ENCODE assay signal across 8 cellular contexts in the genomic region with DNA sequence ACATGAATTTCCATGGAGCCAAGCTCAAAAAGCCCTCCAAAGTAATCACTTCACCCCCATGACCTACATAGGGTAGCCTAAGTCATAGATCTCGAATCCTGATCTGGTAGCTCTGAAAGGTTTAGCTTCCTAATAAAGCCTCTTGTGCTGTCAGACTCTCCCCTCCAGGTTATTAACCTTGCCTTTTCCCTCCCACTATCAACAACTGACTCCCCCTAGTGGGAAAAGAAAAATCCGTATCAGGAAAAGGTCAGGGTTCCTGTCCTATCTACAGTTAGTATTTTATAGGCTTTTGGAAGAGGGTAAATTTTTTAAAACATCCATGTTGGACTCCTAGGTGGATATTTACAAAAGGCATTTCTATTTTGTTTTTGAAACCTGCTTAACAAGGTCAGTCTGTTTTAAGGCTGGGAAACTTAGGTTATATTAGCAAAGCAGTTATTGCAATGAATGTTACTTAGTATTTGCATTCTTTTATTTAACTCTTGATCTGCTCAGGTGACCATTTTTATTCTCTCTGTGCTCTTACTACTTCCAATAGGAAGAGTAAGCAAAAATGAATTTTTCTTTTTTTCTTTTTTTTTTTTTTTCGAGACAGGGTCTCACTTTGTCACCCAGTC. TPM values are rescaled to one million over a fixed set of nuclear protein-coding genes. Genes with fewer than 3 reads are reported as not detected.
DNase-seq lines count a peak whose midpoint lies in the region; ATAC-seq and TF ChIP-seq lines count a peak whose summit lies in the region.

No MANE protein-coding gene starts in this region.

- H3K27me3 ChIP-seq in esophagus squamous epithelium: no peaks in the 10 kb centered on the region

- peak overlapping the region; percentile 84 for H3K27ac Mint-ChIP-seq in activated CD4-positive, alpha-beta T cell treated with anti-CD3 and anti-CD28 coated beads for 36 hours
- H3K27ac Mint-ChIP-seq in neural crest cell (ENCODE audit: unreplicated experiment): no peak overlapping the region

- H3K4me1 Mint-ChIP-seq in activated CD4-positive, alpha-beta T cell treated with anti-CD3 and anti-CD28 coated beads for 36 hours: peaks cover 74% of the 10 kb centered on the region
- peaks cover 45% of the 10 kb centered on the region for H3K4me1 Mint-ChIP-seq in neural crest cell

- peaks cover 33% of the 10 kb centered on the region for H3K36me3 Mint-ChIP-seq in activated CD4-positive, alpha-beta T cell treated with anti-CD3 and anti-CD28 coated beads for 36 hours (ENCODE audit: low read depth)
- H3K36me3 Mint-ChIP-seq in neural crest cell (ENCODE audit: low read depth): peaks cover 11% of the 10 kb centered on the region

- H3K9me3 ChIP-seq in esophagus squamous epithelium: no peaks in the 10 kb centered on the region

- 24 to 28% methylated on average over 3 of the region's 3 CpGs for WGBS in esophagus squamous epithelium, 2 donors

- CTCF ChIA-PET in activated CD4-positive, alpha-beta T cell treated with anti-CD3 and anti-CD28 coated beads for 36 hours (lab: Charles Lee): interaction anchor here (0.8 to 1.5 kb wide), 7 partner anchors 11 to 139 kb away, joined by 3 to 11 read pairs (median 4); no protein-coding TSS in a partner anchor

- no peaks in the 10 kb centered on the region for H3K36me3 ChIP-seq in esophagus squamous epithelium

- peaks cover 22 to 99% (median 75%) of the 10 kb centered on the region in 3 donors for H3K4me1 ChIP-seq in esophagus squamous epithelium

- H3K27ac ChIP-seq in esophagus squamous epithelium: peak overlapping the region; percentile 3 to 59 (median 48)

- peak in 5 of 6 experiments; percentile 46 to 61 (median 52) for TF ChIP-seq CTCF in esophagus squamous epithelium (IDR thresholded peaks at IDR 0.05)
- TF ChIP-seq CTCF in neural crest cell (conservative IDR thresholded peaks at IDR 0.05): peak; percentile 68

- no peak for DNase-seq in activated CD4-positive, alpha-beta T cell treated with anti-CD3 and anti-CD28 coated beads for 36 hours
- DNase-seq in activated CD4-positive, alpha-beta T cell treated with anti-CD3 and anti-CD28 coated beads, Interleukin-2, amount 50 U/mL, for 4 hours: no peak
- DNase-seq in NCI-H1092 (lab: John Stamatoyannopoulos, UW) (peak; percentile 50), esophagus squamous epithelium (lab: John Stamatoyannopoulos, UW) (no peak), neural crest cell (ENCODE audit: low read depth, low spot score) (no peak)

- no peak overlapping the region for H3K4me3 Mint-ChIP-seq in activated CD4-positive, alpha-beta T cell treated with anti-CD3 and anti-CD28 coated beads for 36 hours
- H3K4me3 Mint-ChIP-seq in neural crest cell: peak overlapping the region; percentile 74

- no peaks in the 10 kb centered on the region for H3K9me3 Mint-ChIP-seq in activated CD4-positive, alpha-beta T cell treated with anti-CD3 and anti-CD28 coated beads for 36 hours (ENCODE audit: low read depth)
- H3K9me3 Mint-ChIP-seq in neural crest cell: no peaks in the 10 kb centered on the region

- TF ChIP-seq POLR2A in esophagus squamous epithelium (IDR thresholded peaks at IDR 0.05): no peak

- POLR2A ChIA-PET in activated CD4-positive, alpha-beta T cell treated with anti-CD3 and anti-CD28 coated beads for 36 hours (lab: Charles Lee): interaction anchor here (1.0 kb wide), 1 partner anchor 24 kb away, joined by 3 read pairs; no protein-coding TSS in a partner anchor

- H3K4me3 ChIP-seq in esophagus squamous epithelium: no peak overlapping the region

- H3K27me3 Mint-ChIP-seq in activated CD4-positive, alpha-beta T cell treated with anti-CD3 and anti-CD28 coated beads for 36 hours: no peaks in the 10 kb centered on the region
- H3K27me3 Mint-ChIP-seq in neural crest cell (ENCODE audit: low read depth): no peaks in the 10 kb centered on the region

- intact Hi-C loops in activated CD4-positive, alpha-beta T cell treated with anti-CD3 and anti-CD28 coated beads for 36 hours (cut with DNase I, micrococcal nuclease): no loop called here
- intact Hi-C loops in esophagus squamous epithelium (cut with DNase I): no loop called here

- peak; percentile 61 for ATAC-seq in activated CD4-positive, alpha-beta T cell treated with anti-CD3 and anti-CD28 coated beads for 36 hours
- ATAC-seq in SK-N-SH treated with all-trans-retinoic acid at 6 μM for 48 hours (peak; percentile 95), HG03175 (IDR thresholded peaks at IDR 0.05; ENCODE audit: unreplicated experiment) (no peak), GM18873 (IDR thresholded peaks at IDR 0.05; ENCODE audit: low FRiP score, unreplicated experiment) (no peak)

TF ChIP-seq in SK-N-SH treated with all-trans-retinoic acid at 6 μM for 48 hours, 23 proteins besides CTCF, POLR2A, EP300 and RAD21:
- no peak for TF ChIP-seq OSR1 (CRISPR knock-in tag; IDR thresholded peaks at IDR 0.05)
- no peak for TF ChIP-seq PPARA (CRISPR knock-in tag; IDR thresholded peaks at IDR 0.05; ENCODE audit: borderline replicate concordance)
- no peak for TF ChIP-seq GLIS3 (CRISPR knock-in tag; IDR thresholded peaks at IDR 0.05)
- no peak for TF ChIP-seq ARNTL (CRISPR knock-in tag; IDR thresholded peaks at IDR 0.05; ENCODE audit: borderline replicate concordance, low read depth)
- TF ChIP-seq, protein P1, sequence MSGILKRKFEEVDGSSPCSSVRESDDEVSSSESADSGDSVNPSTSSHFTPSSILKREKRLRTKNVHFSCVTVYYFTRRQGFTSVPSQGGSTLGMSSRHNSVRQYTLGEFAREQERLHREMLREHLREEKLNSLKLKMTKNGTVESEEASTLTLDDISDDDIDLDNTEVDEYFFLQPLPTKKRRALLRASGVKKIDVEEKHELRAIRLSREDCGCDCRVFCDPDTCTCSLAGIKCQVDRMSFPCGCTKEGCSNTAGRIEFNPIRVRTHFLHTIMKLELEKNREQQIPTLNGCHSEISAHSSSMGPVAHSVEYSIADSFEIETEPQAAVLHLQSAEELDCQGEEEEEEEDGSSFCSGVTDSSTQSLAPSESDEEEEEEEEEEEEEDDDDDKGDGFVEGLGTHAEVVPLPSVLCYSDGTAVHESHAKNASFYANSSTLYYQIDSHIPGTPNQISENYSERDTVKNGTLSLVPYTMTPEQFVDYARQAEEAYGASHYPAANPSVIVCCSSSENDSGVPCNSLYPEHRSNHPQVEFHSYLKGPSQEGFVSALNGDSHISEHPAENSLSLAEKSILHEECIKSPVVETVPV (CRISPR knock-in tag; IDR thresholded peaks at IDR 0.05): no peak
- TF ChIP-seq SNAI2 (CRISPR knock-in tag; IDR thresholded peaks at IDR 0.05): no peak
- TF ChIP-seq ZFP3 (CRISPR knock-in tag; IDR thresholded peaks at IDR 0.05): no peak
- no peak for TF ChIP-seq ESRRG (CRISPR knock-in tag; IDR thresholded peaks at IDR 0.05)
- TF ChIP-seq ZNF565 (CRISPR knock-in tag; conservative IDR thresholded peaks at IDR 0.05; ENCODE audit: low read depth): no peak
- TF ChIP-seq, protein P2, sequence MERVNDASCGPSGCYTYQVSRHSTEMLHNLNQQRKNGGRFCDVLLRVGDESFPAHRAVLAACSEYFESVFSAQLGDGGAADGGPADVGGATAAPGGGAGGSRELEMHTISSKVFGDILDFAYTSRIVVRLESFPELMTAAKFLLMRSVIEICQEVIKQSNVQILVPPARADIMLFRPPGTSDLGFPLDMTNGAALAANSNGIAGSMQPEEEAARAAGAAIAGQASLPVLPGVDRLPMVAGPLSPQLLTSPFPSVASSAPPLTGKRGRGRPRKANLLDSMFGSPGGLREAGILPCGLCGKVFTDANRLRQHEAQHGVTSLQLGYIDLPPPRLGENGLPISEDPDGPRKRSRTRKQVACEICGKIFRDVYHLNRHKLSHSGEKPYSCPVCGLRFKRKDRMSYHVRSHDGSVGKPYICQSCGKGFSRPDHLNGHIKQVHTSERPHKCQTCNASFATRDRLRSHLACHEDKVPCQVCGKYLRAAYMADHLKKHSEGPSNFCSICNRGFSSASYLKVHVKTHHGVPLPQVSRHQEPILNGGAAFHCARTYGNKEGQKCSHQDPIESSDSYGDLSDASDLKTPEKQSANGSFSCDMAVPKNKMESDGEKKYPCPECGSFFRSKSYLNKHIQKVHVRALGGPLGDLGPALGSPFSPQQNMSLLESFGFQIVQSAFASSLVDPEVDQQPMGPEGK (CRISPR knock-in tag; IDR thresholded peaks at IDR 0.05; ENCODE audit: borderline replicate concordance): no peak
- TF ChIP-seq ZC3H10 (CRISPR knock-in tag; IDR thresholded peaks at IDR 0.05): no peak
- TF ChIP-seq, protein P3, sequence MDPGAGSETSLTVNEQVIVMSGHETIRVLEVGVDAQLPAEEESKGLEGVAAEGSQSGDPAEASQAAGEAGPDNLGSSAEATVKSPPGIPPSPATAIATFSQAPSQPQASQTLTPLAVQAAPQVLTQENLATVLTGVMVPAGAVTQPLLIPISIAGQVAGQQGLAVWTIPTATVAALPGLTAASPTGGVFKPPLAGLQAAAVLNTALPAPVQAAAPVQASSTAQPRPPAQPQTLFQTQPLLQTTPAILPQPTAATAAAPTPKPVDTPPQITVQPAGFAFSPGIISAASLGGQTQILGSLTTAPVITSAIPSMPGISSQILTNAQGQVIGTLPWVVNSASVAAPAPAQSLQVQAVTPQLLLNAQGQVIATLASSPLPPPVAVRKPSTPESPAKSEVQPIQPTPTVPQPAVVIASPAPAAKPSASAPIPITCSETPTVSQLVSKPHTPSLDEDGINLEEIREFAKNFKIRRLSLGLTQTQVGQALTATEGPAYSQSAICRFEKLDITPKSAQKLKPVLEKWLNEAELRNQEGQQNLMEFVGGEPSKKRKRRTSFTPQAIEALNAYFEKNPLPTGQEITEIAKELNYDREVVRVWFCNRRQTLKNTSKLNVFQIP (CRISPR knock-in tag; IDR thresholded peaks at IDR 0.05; ENCODE audit: borderline replicate concordance, low read depth): no peak
- TF ChIP-seq CSDC2 (CRISPR knock-in tag; IDR thresholded peaks at IDR 0.05): no peak
- TF ChIP-seq, protein P4, sequence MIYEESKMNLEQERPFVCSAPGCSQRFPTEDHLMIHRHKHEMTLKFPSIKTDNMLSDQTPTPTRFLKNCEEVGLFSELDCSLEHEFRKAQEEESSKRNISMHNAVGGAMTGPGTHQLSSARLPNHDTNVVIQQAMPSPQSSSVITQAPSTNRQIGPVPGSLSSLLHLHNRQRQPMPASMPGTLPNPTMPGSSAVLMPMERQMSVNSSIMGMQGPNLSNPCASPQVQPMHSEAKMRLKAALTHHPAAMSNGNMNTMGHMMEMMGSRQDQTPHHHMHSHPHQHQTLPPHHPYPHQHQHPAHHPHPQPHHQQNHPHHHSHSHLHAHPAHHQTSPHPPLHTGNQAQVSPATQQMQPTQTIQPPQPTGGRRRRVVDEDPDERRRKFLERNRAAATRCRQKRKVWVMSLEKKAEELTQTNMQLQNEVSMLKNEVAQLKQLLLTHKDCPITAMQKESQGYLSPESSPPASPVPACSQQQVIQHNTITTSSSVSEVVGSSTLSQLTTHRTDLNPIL (CRISPR knock-in tag; IDR thresholded peaks at IDR 0.05; ENCODE audit: low read depth): no peak

RNA-seq across cellular contexts. Expression of a gene that starts 8.0 kb away (rescaled TPM):
- 100 to 1,000 TPM in 1 of 2 experiments, 10 to 100 TPM in 1; 99.7 to 104 TPM for total RNA-seq in activated CD4-positive, alpha-beta T cell treated with anti-CD3 and anti-CD28 coated beads for 36 hours
- total RNA-seq in esophagus squamous epithelium (10 to 100 TPM; 30.6 to 46.5 (median 33.5) TPM), neural crest cell (72.0 and 79.9 TPM in 2 replicates)

RNA-seq across cellular contexts. Expression of a gene that starts 59.3 kb away (rescaled TPM):
- 1 to 10 TPM; 5.4 to 5.8 TPM for total RNA-seq in activated CD4-positive, alpha-beta T cell treated with anti-CD3 and anti-CD28 coated beads for 36 hours
- total RNA-seq in esophagus squamous epithelium: 10 to 100 TPM; 23.3 to 64.3 (median 55.6) TPM
- total RNA-seq in neural crest cell: 123 and 128 TPM in 2 replicates

Comparison
In these comparisons a context has a peak if more than half of its experiments do, and no peak if none do; other contexts are left out.
1. ATAC-seq: peak in activated CD4-positive, alpha-beta T cell treated with anti-CD3 and anti-CD28 coated beads for 36 hours (single experiment) and SK-N-SH treated with all-trans-retinoic acid at 6 μM for 48 hours (single experiment); none in HG03175 (single experiment) and GM18873 (single experiment).